In genomic region chr4:158915683-158916241, GRCh38 we compare ENCODE assay signal across 14 cellular contexts.
DNase-seq lines count a peak whose midpoint lies in the region; ATAC-seq and TF ChIP-seq lines count a peak whose summit lies in the region.
"Had no signal": no experiment of that assay in that cellular context is flagged by ENCODE, and none has a peak within 500 bp of the region (broad histone marks: within the 10 kb centered on the region; RNA-seq: fewer than 3 reads in every experiment).

No MANE protein-coding gene starts in this region.

- H3K27me3 Mint-ChIP-seq in neural crest cell (ENCODE audit: low read depth), result no peaks in the 10 kb centered on the region
- H3K27me3 Mint-ChIP-seq: CD4-positive, CD25-positive, alpha-beta regulatory T cell had no signal

- DNase-seq in heart right ventricle, result no peak
- no peak for DNase-seq in cardiac septum (ENCODE audit: low spot score)
- no peak for DNase-seq in esophagus muscularis mucosa (ENCODE audit: extremely low spot score)
- no peak for DNase-seq in neural crest cell (ENCODE audit: low read depth, low spot score)
- no peak for DNase-seq in aorta
- DNase-seq in activated CD8-positive, alpha-beta memory T cell treated with anti-CD3 and anti-CD28 coated beads, Interleukin-2, amount 50 U/mL, for 4 hours, result no peak
- DNase-seq in activated T-cell treated with anti-CD3 and anti-CD28 coated beads, Interleukin-2, amount 50 U/mL, for 48 hours, result no peak
- DNase-seq in activated naive CD4-positive, alpha-beta T cell treated with anti-CD3 and anti-CD28 coated beads, Interleukin-2, amount 50 U/mL, for 72 hours (ENCODE audit: low spot score in 2 of 2), result no peak
- DNase-seq: CD4-positive, CD25-positive, alpha-beta regulatory T cell; DMS79; KBM-7; PC-9 had no signal

- peak overlapping the region; percentile 32 for H3K27ac Mint-ChIP-seq in neural crest cell (ENCODE audit: unreplicated experiment)
- H3K27ac Mint-ChIP-seq in activated naive CD4-positive, alpha-beta T cell treated with anti-CD3 and anti-CD28 coated beads, Interleukin-2, amount 50 U/mL, for 72 hours, result no peak overlapping the region
- H3K27ac Mint-ChIP-seq: CD4-positive, CD25-positive, alpha-beta regulatory T cell; GM23338 had no signal

- no peak for TF ChIP-seq EP300 in esophagus muscularis mucosa (IDR thresholded peaks at IDR 0.05)

- H3K4me1 ChIP-seq in heart right ventricle (peaks cover 6 to 30% (median 15%) of the 10 kb centered on the region in 9 donors), esophagus muscularis mucosa (peaks cover 12 to 26% (median 25%) of the 10 kb centered on the region in 4 donors), aorta (ENCODE audit: control insufficient read depth in 1 of 2, insufficient read depth in 2 of 2, low read length in 2 of 2) (peaks cover 4 to 6% of the 10 kb centered on the region in 2 donors)

- peak overlapping the region in 3 of 10 donors; percentile 11 to 57 (median 16) for H3K27ac ChIP-seq in heart right ventricle
- peak overlapping the region in 3 of 4 donors; percentile 52 to 58 (median 57) for H3K27ac ChIP-seq in esophagus muscularis mucosa (replicated peaks in 1 of 4)
- peak overlapping the region; percentile 93 to 94 for H3K27ac ChIP-seq in aorta (ENCODE audit: low read depth in 1 of 2, low read length in 2 of 2)
- H3K27ac ChIP-seq: HL-60, PC-9 had no signal

- ATAC-seq in heart right ventricle (peak; percentile 47 to 70 (median 62)), aorta (ENCODE audit: low FRiP score) (peak; percentile 68)
- ATAC-seq in activated naive CD4-positive, alpha-beta T cell treated with anti-CD3 and anti-CD28 coated beads, Interleukin-2, amount 50 U/mL, for 72 hours, result no peak
- ATAC-seq: GM23338 had no signal

- H3K4me3 Mint-ChIP-seq in neural crest cell, result no peak overlapping the region
- H3K4me3 Mint-ChIP-seq: CD4-positive, CD25-positive, alpha-beta regulatory T cell; GM23338 had no signal

- no peaks in the 10 kb centered on the region for H3K27me3 ChIP-seq in heart right ventricle
- H3K27me3 ChIP-seq in esophagus muscularis mucosa, result no peaks in the 10 kb centered on the region
- H3K27me3 ChIP-seq in aorta (ENCODE audit: control insufficient read depth in 1 of 2, insufficient read depth in 2 of 2, low read length in 1 of 2), result no peaks in the 10 kb centered on the region

- no peaks in the 10 kb centered on the region for H3K36me3 ChIP-seq in heart right ventricle
- no peaks in the 10 kb centered on the region for H3K36me3 ChIP-seq in esophagus muscularis mucosa
- no peaks in the 10 kb centered on the region for H3K36me3 ChIP-seq in aorta (ENCODE audit: control insufficient read depth in 1 of 2, insufficient read depth in 2 of 2, low read length in 1 of 2)

- peaks cover 23% of the 10 kb centered on the region for H3K4me1 Mint-ChIP-seq in neural crest cell
- H3K4me1 Mint-ChIP-seq: CD4-positive, CD25-positive, alpha-beta regulatory T cell had no signal

- H3K4me3 ChIP-seq in heart right ventricle (no peak overlapping the region), esophagus muscularis mucosa (no peak overlapping the region), aorta (ENCODE audit: low read length in 2 of 2) (no peak overlapping the region)
- H3K4me3 ChIP-seq: GM23338, PC-9 had no signal

- WGBS in heart right ventricle, 2 donors, result 83 to 87% methylated on average over 2 of the region's 2 CpGs
- WGBS in esophagus muscularis mucosa, result 91% methylated on average over 2 of the region's 2 CpGs
- WGBS in aorta, 2 donors, result 44 to 47% methylated on average over 2 of the region's 2 CpGs

- no peak for TF ChIP-seq CTCF in heart right ventricle (IDR thresholded peaks at IDR 0.05)
- no peak for TF ChIP-seq CTCF in esophagus muscularis mucosa (IDR thresholded peaks at IDR 0.05)
- TF ChIP-seq CTCF in neural crest cell (conservative IDR thresholded peaks at IDR 0.05), result no peak

- peaks cover 0 to 13% (median 0%) of the 10 kb centered on the region in 11 donors for H3K9me3 ChIP-seq in heart right ventricle
- H3K9me3 ChIP-seq in esophagus muscularis mucosa, result peaks cover 0 to 4% (median 0%) of the 10 kb centered on the region in 4 donors
- no peaks in the 10 kb centered on the region for H3K9me3 ChIP-seq in aorta (ENCODE audit: control insufficient read depth, low read length)

- intact Hi-C loops in heart right ventricle (cut with DNase I), result no loop called here
- intact Hi-C loops in cardiac septum (cut with DNase I), result no loop called here
- intact Hi-C loops in esophagus muscularis mucosa (cut with DNase I), result no loop called here
- intact Hi-C loops in aorta (cut with DNase I), result no loop called here

- peaks cover 3% of the 10 kb centered on the region for H3K9me3 Mint-ChIP-seq in neural crest cell
- H3K9me3 Mint-ChIP-seq in activated naive CD4-positive, alpha-beta T cell treated with anti-CD3 and anti-CD28 coated beads, Interleukin-2, amount 50 U/mL, for 72 hours, result peaks cover 3 to 4% of the 10 kb centered on the region in 2 donors

- H3K36me3 Mint-ChIP-seq in neural crest cell (ENCODE audit: low read depth), result peaks cover 3% of the 10 kb centered on the region
- H3K36me3 Mint-ChIP-seq in activated naive CD4-positive, alpha-beta T cell treated with anti-CD3 and anti-CD28 coated beads, Interleukin-2, amount 50 U/mL, for 72 hours, result peaks cover 0 to 3% of the 10 kb centered on the region in 2 donors
- H3K36me3 Mint-ChIP-seq: CD4-positive, CD25-positive, alpha-beta regulatory T cell had no signal

- TF ChIP-seq POLR2A in esophagus muscularis mucosa (IDR thresholded peaks at IDR 0.05; ENCODE audit: low read depth), result no peak

Comparison
In these comparisons a context has a peak if more than half of its experiments do, and no peak if none do; other contexts are left out.
1. ATAC-seq: peak in heart right ventricle (8 of 8) and aorta (single experiment); none in activated naive CD4-positive, alpha-beta T cell treated with anti-CD3 and anti-CD28 coated beads, Interleukin-2, amount 50 U/mL, for 72 hours (0 of 2).